Comparison of ENCODE assay signal across 8 cellular contexts in the genomic region with DNA sequence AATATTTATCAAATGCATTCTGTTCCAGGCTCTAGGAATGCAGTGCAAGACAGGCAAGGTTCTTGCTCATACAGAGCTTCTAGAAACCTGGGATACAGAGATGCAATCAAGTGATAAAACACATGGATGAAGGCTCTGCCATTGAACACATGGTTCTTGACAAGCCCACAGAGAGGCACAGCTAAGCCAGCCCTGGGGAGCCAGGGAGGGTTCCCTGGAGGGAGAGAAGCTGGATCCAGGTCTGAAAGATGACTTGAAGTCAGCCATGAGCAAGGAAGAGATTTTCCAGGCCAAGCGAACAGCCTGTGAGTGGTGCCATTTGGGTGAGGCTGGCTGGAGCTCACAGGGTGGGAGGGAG.
A peak's percentile ranks its signal among the peaks of the same experiment; 100 is the strongest.
DNase-seq lines count a peak whose midpoint lies in the region; ATAC-seq, FAIRE-seq and TF ChIP-seq lines count a peak whose summit lies in the region.

No MANE protein-coding gene starts in this region.

- FAIRE-seq in K562 (lab: Jason Lieb, UNC) (no peak), GM19239 (lab: Jason Lieb, UNC) (no peak)

- peak; percentile 11 for ATAC-seq in activated CD8-positive, alpha-beta memory T cell treated with anti-CD3 and anti-CD28 coated beads, Interleukin-2, amount 10 ng/mL, durations not matched to agents 7 days and 5 days
- ATAC-seq in K562 = no peak
- ATAC-seq in lower lobe of right lung = peak in 1 of 2 donors; percentile 3

- no peaks in the 10 kb centered on the region for H3K79me2 ChIP-seq in K562 (ENCODE audit: control insufficient read depth, insufficient read depth, low read length)

- H3K4me1 Mint-ChIP-seq in activated CD8-positive, alpha-beta memory T cell treated with anti-CD3 and anti-CD28 coated beads, Interleukin-2, amount 10 ng/mL, durations not matched to agents 7 days and 5 days = peaks cover 74% of the 10 kb centered on the region

- no peaks in the 10 kb centered on the region for H3K36me3 Mint-ChIP-seq in activated CD8-positive, alpha-beta memory T cell treated with anti-CD3 and anti-CD28 coated beads, Interleukin-2, amount 10 ng/mL, durations not matched to agents 7 days and 5 days

- H3K9me3 ChIP-seq in K562 (replicated peaks; ENCODE audit: control insufficient read depth, insufficient read depth, low read depth, low read length) (no peaks in the 10 kb centered on the region), lower lobe of right lung (no peaks in the 10 kb centered on the region), tibial artery (no peaks in the 10 kb centered on the region)

- no peaks in the 10 kb centered on the region for H3K9me3 Mint-ChIP-seq in activated CD8-positive, alpha-beta memory T cell treated with anti-CD3 and anti-CD28 coated beads, Interleukin-2, amount 10 ng/mL, durations not matched to agents 7 days and 5 days (ENCODE audit: low read depth)

- H3K9ac ChIP-seq in K562 (ENCODE audit: insufficient read depth in 1 of 2, low read depth in 2 of 2, low read length in 2 of 2) = peak overlapping the region; percentile 62 to 68; a peak in 3 of 4 replicates

- no peaks in the 10 kb centered on the region for H3K36me3 ChIP-seq in K562 (ENCODE audit: control insufficient read depth, insufficient read depth, low read length)
- no peaks in the 10 kb centered on the region for H3K36me3 ChIP-seq in lower lobe of right lung
- H3K36me3 ChIP-seq in tibial artery = no peaks in the 10 kb centered on the region

- no peaks in the 10 kb centered on the region for H4K20me1 ChIP-seq in K562 (replicated peaks; ENCODE audit: control insufficient read depth, insufficient read depth, low read length)

- peak; percentile 48 for DNase-seq in activated CD8-positive, alpha-beta memory T cell treated with anti-CD3 and anti-CD28 coated beads, Interleukin-2, amount 10 ng/mL, durations not matched to agents 7 days and 5 days
- DNase-seq in activated CD8-positive, alpha-beta memory T cell treated with anti-CD3 and anti-CD28 coated beads, Interleukin-2, amount 50 U/mL, for 4 hours = no peak
- DNase-seq in K562 (ENCODE audit: extremely low read depth in 1 of 4, low spot score in 3 of 4) (peak in 1 of 4 experiments; percentile 17), lower lobe of right lung (no peak), tibial artery (no peak), C1 segment of cervical spinal cord (lab: John Stamatoyannopoulos, UW) (no peak), GM19239 (ENCODE audit: insufficient read length, low spot score) (no peak)
- no peak for DNase-seq in stimulated activated naive CD4-positive, alpha-beta T cell (lab: John Stamatoyannopoulos, UW)

- POLR2A ChIA-PET in K562 (lab: Yijun Ruan, JAX) = interaction anchor here (0.6 to 1.5 kb wide), 11 partner anchors 9 to 869 kb away, joined by 3 to 6 read pairs (median 4); no protein-coding TSS in a partner anchor

- H2AFZ ChIP-seq in K562 (ENCODE audit: low read depth, low read length) = peak overlapping the region; percentile 89

- WGBS in K562 (ENCODE audit: insufficient coverage, low coverage, missing lambda C conversion rate) = 25% methylated on average over 1 of the region's 1 CpG

- in situ Hi-C loops in K562 (cut with MboI) = no loop called here

- no peaks in the 10 kb centered on the region for H3K9me1 ChIP-seq in K562 (ENCODE audit: control insufficient read depth, insufficient read depth, low read length)

- peak overlapping the region; percentile 42 for H3K4me3 Mint-ChIP-seq in activated CD8-positive, alpha-beta memory T cell treated with anti-CD3 and anti-CD28 coated beads, Interleukin-2, amount 10 ng/mL, durations not matched to agents 7 days and 5 days

- TF ChIP-seq POLR2A in K562 (conservative IDR thresholded peaks at IDR 0.05) = no peak

- no peak for TF ChIP-seq RAD21 in K562 (CRISPR knock-in tag; conservative IDR thresholded peaks at IDR 0.05 in 1 of 2, IDR thresholded peaks at IDR 0.05 in 1 of 2)

- peak overlapping the region; percentile 23; the same call in 1 of the 2 replicates for H3K4me3 ChIP-seq in K562
- peak overlapping the region; percentile 53 for H3K4me3 ChIP-seq in lower lobe of right lung
- H3K4me3 ChIP-seq in tibial artery = peak overlapping the region; percentile 51 to 61

- H3K27ac ChIP-seq in K562 (ENCODE audit: extremely low read depth, low read depth, low read length) (peak overlapping the region; percentile 94), lower lobe of right lung (peak overlapping the region; percentile 76), tibial artery (peak overlapping the region; percentile 92 to 94)

- no peaks in the 10 kb centered on the region for H3K27me3 ChIP-seq in K562 (ENCODE audit: control insufficient read depth in 2 of 2, insufficient read depth in 2 of 2, low read length in 2 of 2)
- no peaks in the 10 kb centered on the region for H3K27me3 ChIP-seq in lower lobe of right lung (ENCODE audit: low read depth)
- H3K27me3 ChIP-seq in tibial artery = no peaks in the 10 kb centered on the region

- intact Hi-C loops in K562 (cut with micrococcal nuclease) = loop anchor here (5.0 kb wide), 2 partner anchors 65 to 80 kb away; partner anchors contain the start of gene IRF2BPL
- intact Hi-C loops in lower lobe of right lung (cut with DNase I) = no loop called here
- intact Hi-C loops in tibial artery (cut with DNase I; ENCODE audit: low total_unique reads) = no loop called here

- peak overlapping the region; percentile 65 for H3K4me2 ChIP-seq in K562 (ENCODE audit: insufficient read depth, low read length)

- peaks cover 46% of the 10 kb centered on the region for H3K27me3 Mint-ChIP-seq in activated CD8-positive, alpha-beta memory T cell treated with anti-CD3 and anti-CD28 coated beads, Interleukin-2, amount 10 ng/mL, durations not matched to agents 7 days and 5 days

- TF ChIP-seq CTCF in K562 (IDR thresholded peaks at IDR 0.05 in 2 of 3, conservative IDR thresholded peaks at IDR 0.05 in 1 of 3; ENCODE audit: insufficient read depth in 2 of 3, low read depth in 1 of 3, low read length in 3 of 3) (no peak), lower lobe of right lung (IDR thresholded peaks at IDR 0.05) (no peak), tibial artery (IDR thresholded peaks at IDR 0.05) (no peak)

- CTCF ChIA-PET in activated CD8-positive, alpha-beta memory T cell treated with anti-CD3 and anti-CD28 coated beads, Interleukin-2, amount 10 ng/mL, durations not matched to agents 7 days and 5 days (lab: Charles Lee) = interaction anchor here (0.9 to 2.6 kb wide), 25 partner anchors 9 to 108 kb away, joined by 3 to 18 read pairs (median 6); no protein-coding TSS in a partner anchor
- CTCF ChIA-PET in K562 (lab: Yijun Ruan, JAX; ENCODE audit: low intra/inter-chr PET ratio) = no interaction called here

- BruUV-seq in K562 (replicated peaks; lab: Mats Ljungman, UMichigan) = no TSS peak

- peak overlapping the region; percentile 95 for H3K27ac Mint-ChIP-seq in activated CD8-positive, alpha-beta memory T cell treated with anti-CD3 and anti-CD28 coated beads, Interleukin-2, amount 10 ng/mL, durations not matched to agents 7 days and 5 days

- peaks cover 44 to 47% of the 10 kb centered on the region in 2 experiments for H3K4me1 ChIP-seq in K562 (replicated peaks in 1 of 2; ENCODE audit: control insufficient read depth in 2 of 2, insufficient read depth in 2 of 2, low read length in 2 of 2)
- peaks cover 26% of the 10 kb centered on the region for H3K4me1 ChIP-seq in lower lobe of right lung
- peaks cover 0 to 55% (median 49%) of the 10 kb centered on the region in 4 donors for H3K4me1 ChIP-seq in tibial artery

- TF ChIP-seq EP300 in K562 (IDR thresholded peaks at IDR 0.05; ENCODE audit: low read length) = no peak

TF ChIP-seq in K562, 482 proteins besides CTCF, POLR2A, EP300 and RAD21:
- TF ChIP-seq ZNF766 (CRISPR knock-in tag; conservative IDR thresholded peaks at IDR 0.05) = 0 out of 2 replicates have a peak, but pooled peaks have one; percentile 34
- TF ChIP-seq L3MBTL2 (IDR thresholded peaks at IDR 0.05) = peak; percentile 40; the same call in 1 of the 2 replicates
- no peak for TF ChIP-seq DIDO1 (tag; IDR thresholded peaks at IDR 0.05; ENCODE audit: low read depth)
- no peak for TF ChIP-seq ILF3 (IDR thresholded peaks at IDR 0.05; ENCODE audit: borderline replicate concordance)
TF ChIP-seq in K562: peak in this region for 2.
